9 cellular contexts compared by ENCODE assay signal in the genomic region with DNA sequence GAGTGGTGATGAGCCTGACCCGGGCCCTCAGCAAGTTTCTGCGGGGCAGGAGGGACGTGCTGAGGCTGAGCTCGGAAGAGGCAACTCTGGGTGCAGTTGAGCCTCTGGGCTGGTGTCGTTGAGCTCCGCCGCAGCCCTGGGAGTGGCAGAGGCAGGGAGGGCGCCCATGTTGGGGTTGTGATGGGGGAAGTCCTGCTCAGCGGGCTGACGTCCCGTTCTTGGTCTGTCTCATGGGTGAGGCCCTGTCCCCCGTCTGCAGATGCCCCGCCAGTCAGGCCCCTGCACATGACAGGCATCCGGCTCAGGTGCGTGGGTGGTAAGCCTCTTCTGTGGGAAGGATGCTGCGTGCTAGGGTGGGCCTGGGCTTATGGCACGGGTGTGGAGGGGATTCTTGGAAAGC.
DNase-seq lines count a peak whose midpoint lies in the region; ATAC-seq and TF ChIP-seq lines count a peak whose summit lies in the region.
"Had no signal": no experiment of that assay in that cellular context is flagged by ENCODE, and none has a peak within 500 bp of the region (broad histone marks: within the 10 kb centered on the region; RNA-seq: fewer than 3 reads in every experiment).

No MANE protein-coding gene starts in this region.

- no peak overlapping the region for H2AFZ ChIP-seq in GM23338

- DNase-seq in stimulated activated CD4-positive, alpha-beta T cell treated with anti-CD3 and anti-CD28 coated beads, TNF-alpha, amount 100 ng/mL, for 1 hour (ENCODE audit: low read depth in 3 of 3, low spot score in 1 of 3) = peak in 2 of 3 donors; percentile 42 to 60
- DNase-seq in left lobe of liver (ENCODE audit: low spot score) = no peak
- DNase-seq in aorta = no peak
- no peak for DNase-seq in GM23338 (ENCODE audit: low spot score)
- DNase-seq in HT-29 (ENCODE audit: low spot score) = no peak

- intact Hi-C loops in aorta (cut with DNase I) = no loop called here

- H3K9me3 ChIP-seq in aorta (ENCODE audit: control insufficient read depth, low read length) = no peaks in the 10 kb centered on the region

- no peak overlapping the region for H3K4me2 ChIP-seq in GM23338

- H3K27me3 ChIP-seq in aorta (ENCODE audit: control insufficient read depth in 1 of 2, insufficient read depth in 2 of 2, low read length in 1 of 2) = no peaks in the 10 kb centered on the region
- no peaks in the 10 kb centered on the region for H3K27me3 ChIP-seq in GM23338 (ENCODE audit: insufficient read depth)

- 93 to 97% methylated on average over 13 to 17 of the region's 17 CpGs for WGBS in aorta, 2 donors

- H3K4me1 ChIP-seq in aorta (ENCODE audit: control insufficient read depth in 1 of 2, insufficient read depth in 2 of 2, low read length in 2 of 2) = no peaks in the 10 kb centered on the region
- H3K4me1 ChIP-seq in GM23338 (ENCODE audit: insufficient read depth) = no peaks in the 10 kb centered on the region

- no peaks in the 10 kb centered on the region for H3K36me3 ChIP-seq in aorta (ENCODE audit: control insufficient read depth in 1 of 2, insufficient read depth in 2 of 2, low read length in 1 of 2)
- no peaks in the 10 kb centered on the region for H3K36me3 ChIP-seq in GM23338 (ENCODE audit: insufficient read depth)

- peak; percentile 37 for ATAC-seq in GM19023 (IDR thresholded peaks at IDR 0.05; ENCODE audit: unreplicated experiment)
- ATAC-seq in HG03432 (IDR thresholded peaks at IDR 0.05; ENCODE audit: unreplicated experiment) = peak; percentile 35
- ATAC-seq in activated T-helper 17 cell treated with anti-CD3 and anti-CD28 coated beads, Interleukin-2, amount 50 U/mL, for 72 hours (replicated peaks) = peak; percentile 72
- no peak for ATAC-seq in left lobe of liver
- ATAC-seq in aorta (ENCODE audit: low FRiP score) = no peak
- no peak for ATAC-seq in GM23338

- no peaks in the 10 kb centered on the region for H3K9me2 ChIP-seq in GM23338 (ENCODE audit: insufficient read depth)

- H3K9me3 Mint-ChIP-seq in activated T-helper 17 cell treated with anti-CD3 and anti-CD28 coated beads, Interleukin-2, amount 50 U/mL, for 72 hours = no peaks in the 10 kb centered on the region
- peaks cover 4% of the 10 kb centered on the region; the same call in 2 of the 3 replicates for H3K9me3 Mint-ChIP-seq in GM23338

- H3K27ac ChIP-seq in aorta (ENCODE audit: low read depth in 1 of 2, low read length in 2 of 2) (no peak overlapping the region), GM23338 (ENCODE audit: low read depth) (no peak overlapping the region)
- H3K27ac ChIP-seq: epithelial cell of prostate had no signal

- peak overlapping the region; percentile 94 for H3K27ac Mint-ChIP-seq in activated T-helper 17 cell treated with anti-CD3 and anti-CD28 coated beads, Interleukin-2, amount 50 U/mL, for 72 hours
- no peak overlapping the region for H3K27ac Mint-ChIP-seq in GM23338

- peak overlapping the region; percentile 53 for H3K4me3 Mint-ChIP-seq in activated T-helper 17 cell treated with anti-CD3 and anti-CD28 coated beads, Interleukin-2, amount 50 U/mL, for 72 hours
- H3K4me3 Mint-ChIP-seq in GM23338 = no peak overlapping the region

- H3K27me3 Mint-ChIP-seq in activated T-helper 17 cell treated with anti-CD3 and anti-CD28 coated beads, Interleukin-2, amount 50 U/mL, for 72 hours = no peaks in the 10 kb centered on the region
- H3K27me3 Mint-ChIP-seq in GM23338 (ENCODE audit: insufficient read depth, low read depth, poor library complexity) = peaks cover 3% of the 10 kb centered on the region

- H4K20me1 ChIP-seq in GM23338 (replicated peaks; ENCODE audit: insufficient read depth) = peaks cover 6% of the 10 kb centered on the region; the same call in 1 of the 2 replicates

- peaks cover 49% of the 10 kb centered on the region for H3K79me2 ChIP-seq in GM23338 (replicated peaks; ENCODE audit: insufficient read depth)

- peaks cover 29% of the 10 kb centered on the region for H3K36me3 Mint-ChIP-seq in activated T-helper 17 cell treated with anti-CD3 and anti-CD28 coated beads, Interleukin-2, amount 50 U/mL, for 72 hours (ENCODE audit: low read depth)
- H3K36me3 Mint-ChIP-seq in GM23338 (ENCODE audit: low read depth) = no peaks in the 10 kb centered on the region

- no peak for TF ChIP-seq CTCF in GM23338 (conservative IDR thresholded peaks at IDR 0.05; ENCODE audit: low read depth in 2 of 2)

- H3F3A ChIP-seq in GM23338 (replicated peaks; ENCODE audit: low read depth) = no peaks in the 10 kb centered on the region

- peaks cover 20% of the 10 kb centered on the region for H3K4me1 Mint-ChIP-seq in activated T-helper 17 cell treated with anti-CD3 and anti-CD28 coated beads, Interleukin-2, amount 50 U/mL, for 72 hours
- H3K4me1 Mint-ChIP-seq in GM23338 = no peaks in the 10 kb centered on the region

- H3K4me3 ChIP-seq in aorta (ENCODE audit: low read length in 2 of 2) (no peak overlapping the region), GM23338 (no peak overlapping the region)

TF ChIP-seq in GM23338, 12 proteins besides CTCF, POLR2A, EP300 and RAD21 (continues in another document):
- no peak for TF ChIP-seq EZH2phosphoT487 (IDR thresholded peaks at IDR 0.05; ENCODE audit: unreplicated experiment)
- no peak for TF ChIP-seq JUNB (IDR thresholded peaks at IDR 0.05; ENCODE audit: unreplicated experiment)
- TF ChIP-seq ZNF331 (CRISPR knock-in tag; IDR thresholded peaks at IDR 0.05; ENCODE audit: low read depth) = no peak
- TF ChIP-seq NANOG (IDR thresholded peaks at IDR 0.05; ENCODE audit: borderline replicate concordance) = no peak
- no peak for TF ChIP-seq ZNF114 (CRISPR knock-in tag; IDR thresholded peaks at IDR 0.05)
- no peak for TF ChIP-seq STAT1 (IDR thresholded peaks at IDR 0.05; ENCODE audit: unreplicated experiment)
- no peak for TF ChIP-seq POLR2AphosphoS5 (IDR thresholded peaks at IDR 0.05; ENCODE audit: low read depth)
- TF ChIP-seq, protein P1, sequence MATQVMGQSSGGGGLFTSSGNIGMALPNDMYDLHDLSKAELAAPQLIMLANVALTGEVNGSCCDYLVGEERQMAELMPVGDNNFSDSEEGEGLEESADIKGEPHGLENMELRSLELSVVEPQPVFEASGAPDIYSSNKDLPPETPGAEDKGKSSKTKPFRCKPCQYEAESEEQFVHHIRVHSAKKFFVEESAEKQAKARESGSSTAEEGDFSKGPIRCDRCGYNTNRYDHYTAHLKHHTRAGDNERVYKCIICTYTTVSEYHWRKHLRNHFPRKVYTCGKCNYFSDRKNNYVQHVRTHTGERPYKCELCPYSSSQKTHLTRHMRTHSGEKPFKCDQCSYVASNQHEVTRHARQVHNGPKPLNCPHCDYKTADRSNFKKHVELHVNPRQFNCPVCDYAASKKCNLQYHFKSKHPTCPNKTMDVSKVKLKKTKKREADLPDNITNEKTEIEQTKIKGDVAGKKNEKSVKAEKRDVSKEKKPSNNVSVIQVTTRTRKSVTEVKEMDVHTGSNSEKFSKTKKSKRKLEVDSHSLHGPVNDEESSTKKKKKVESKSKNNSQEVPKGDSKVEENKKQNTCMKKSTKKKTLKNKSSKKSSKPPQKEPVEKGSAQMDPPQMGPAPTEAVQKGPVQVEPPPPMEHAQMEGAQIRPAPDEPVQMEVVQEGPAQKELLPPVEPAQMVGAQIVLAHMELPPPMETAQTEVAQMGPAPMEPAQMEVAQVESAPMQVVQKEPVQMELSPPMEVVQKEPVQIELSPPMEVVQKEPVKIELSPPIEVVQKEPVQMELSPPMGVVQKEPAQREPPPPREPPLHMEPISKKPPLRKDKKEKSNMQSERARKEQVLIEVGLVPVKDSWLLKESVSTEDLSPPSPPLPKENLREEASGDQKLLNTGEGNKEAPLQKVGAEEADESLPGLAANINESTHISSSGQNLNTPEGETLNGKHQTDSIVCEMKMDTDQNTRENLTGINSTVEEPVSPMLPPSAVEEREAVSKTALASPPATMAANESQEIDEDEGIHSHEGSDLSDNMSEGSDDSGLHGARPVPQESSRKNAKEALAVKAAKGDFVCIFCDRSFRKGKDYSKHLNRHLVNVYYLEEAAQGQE (IDR thresholded peaks at IDR 0.05; ENCODE audit: unreplicated experiment) = no peak

Comparison
In these comparisons a context has a peak if more than half of its experiments do, and no peak if none do; other contexts are left out.
1. ATAC-seq: peak in GM19023 (single experiment), HG03432 (single experiment) and activated T-helper 17 cell treated with anti-CD3 and anti-CD28 coated beads, Interleukin-2, amount 50 U/mL, for 72 hours (single experiment); none in left lobe of liver (single experiment), aorta (single experiment) and GM23338 (single experiment).
2. DNase-seq: peak in stimulated activated CD4-positive, alpha-beta T cell treated with anti-CD3 and anti-CD28 coated beads, TNF-alpha, amount 100 ng/mL, for 1 hour (2 of 3); none in left lobe of liver (single experiment), aorta (0 of 2), GM23338 (single experiment) and HT-29 (single experiment).